Comparison of ENCODE assay signal across 8 cellular contexts in the genomic region with DNA sequence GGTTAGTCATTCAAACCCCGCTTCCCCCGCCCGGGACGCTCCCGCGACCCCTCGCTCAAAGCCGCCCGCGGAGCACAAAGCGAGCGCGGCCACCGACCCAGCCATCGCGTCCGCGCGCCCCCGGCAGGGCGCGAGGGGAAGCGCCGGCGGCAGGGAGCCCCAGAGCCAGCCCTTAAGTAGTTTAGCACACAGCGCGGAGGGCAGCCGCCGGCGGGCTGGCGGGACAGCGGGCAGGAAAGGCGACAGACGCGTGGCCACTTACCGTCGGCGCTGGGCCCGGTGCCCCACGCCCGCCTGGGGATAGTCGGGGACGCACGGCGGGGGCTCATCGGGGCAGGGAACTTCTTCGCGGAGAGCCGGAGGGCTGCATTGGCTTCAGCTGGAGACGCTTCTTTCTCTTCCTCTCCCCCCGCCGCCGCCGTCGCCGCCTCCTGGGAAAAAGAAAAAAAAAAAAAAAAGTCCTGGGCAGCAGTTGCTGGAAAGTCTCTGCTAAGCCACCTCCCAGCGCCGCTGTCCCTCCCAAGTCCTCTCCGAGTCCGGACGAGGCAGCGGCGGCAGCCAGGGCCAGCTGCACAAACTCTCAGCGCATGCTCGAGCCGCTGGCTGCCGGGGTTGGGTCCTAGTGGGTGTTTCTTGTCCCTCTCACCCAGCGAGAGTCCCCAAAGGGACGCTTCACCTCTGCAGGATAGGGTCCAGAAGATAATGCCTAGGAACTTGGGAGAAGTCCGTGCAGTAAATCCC. TPM values are rescaled to one million over a fixed set of nuclear protein-coding genes. Genes with fewer than 3 reads are reported as not detected.
DNase-seq lines count a peak whose midpoint lies in the region; ATAC-seq and TF ChIP-seq lines count a peak whose summit lies in the region.

A gene with protein sequence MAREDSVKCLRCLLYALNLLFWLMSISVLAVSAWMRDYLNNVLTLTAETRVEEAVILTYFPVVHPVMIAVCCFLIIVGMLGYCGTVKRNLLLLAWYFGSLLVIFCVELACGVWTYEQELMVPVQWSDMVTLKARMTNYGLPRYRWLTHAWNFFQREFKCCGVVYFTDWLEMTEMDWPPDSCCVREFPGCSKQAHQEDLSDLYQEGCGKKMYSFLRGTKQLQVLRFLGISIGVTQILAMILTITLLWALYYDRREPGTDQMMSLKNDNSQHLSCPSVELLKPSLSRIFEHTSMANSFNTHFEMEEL (minus strand): TSS at position 587 of the 741 bp plus-strand sequence. CDS start 1,381 bp downstream, outside the sequence.

- 0 to 1% methylated on average over 63 to 70 of the region's 70 CpGs for WGBS in esophagus, 2 donors

- H3K9me3 Mint-ChIP-seq in Calu3 (ENCODE audit: low read depth, unreplicated experiment): no peaks in the 10 kb centered on the region
- no peaks in the 10 kb centered on the region for H3K9me3 Mint-ChIP-seq in stimulated activated naive CD8-positive, alpha-beta T cell treated with anti-CD3 and anti-CD28 coated beads, Interleukin-15, amount 100 ng/mL, for 72 hours

- peak within 1 kb of the TSS; percentile 67 to 82 for H3K4me3 ChIP-seq in esophagus (ENCODE audit: low read depth in 1 of 2, low read length in 2 of 2)
- peak within 1 kb of the TSS; percentile 49 for H3K4me3 ChIP-seq in mucosa of descending colon

- intact Hi-C loops in Calu3 (cut with micrococcal nuclease; ENCODE audit: unreplicated experiment): loop anchor here (1.0 to 2.0 kb wide), 2 partner anchors 51 to 84 kb away; no protein-coding TSS in a partner anchor
- intact Hi-C loops in mucosa of descending colon (cut with DNase I, micrococcal nuclease): loop anchor here in 1 of 2 donors (5.0 kb wide), 1 partner anchor 85 kb away; no protein-coding TSS in a partner anchor

- CTCF ChIA-PET in Calu3 (lab: Charles Lee): interaction anchor here (0.7 to 1.2 kb wide), 5 partner anchors 10 to 278 kb away, joined by 3 to 5 read pairs (median 3); no protein-coding TSS in a partner anchor

- no peaks in the 10 kb centered on the region for H3K36me3 ChIP-seq in esophagus (ENCODE audit: control insufficient read depth in 2 of 2, insufficient read depth in 2 of 2, low read length in 1 of 2)
- no peaks in the 10 kb centered on the region for H3K36me3 ChIP-seq in mucosa of descending colon (ENCODE audit: low read depth)

- ATAC-seq in GM19468 (IDR thresholded peaks at IDR 0.05; ENCODE audit: extremely low read depth, unreplicated experiment): peak; percentile 63
- ATAC-seq in HG03571 (IDR thresholded peaks at IDR 0.05; ENCODE audit: unreplicated experiment): peak; percentile 78
- ATAC-seq in mucosa of descending colon: peak; percentile 86
- ATAC-seq in stimulated activated naive CD8-positive, alpha-beta T cell treated with anti-CD3 and anti-CD28 coated beads, Interleukin-15, amount 100 ng/mL, for 72 hours: peak; percentile 92

- no peaks in the 10 kb centered on the region for H3K27me3 Mint-ChIP-seq in Calu3 (ENCODE audit: unreplicated experiment)
- peaks cover 81% of the 10 kb centered on the region for H3K27me3 Mint-ChIP-seq in stimulated activated naive CD8-positive, alpha-beta T cell treated with anti-CD3 and anti-CD28 coated beads, Interleukin-15, amount 100 ng/mL, for 72 hours

- H3K27me3 ChIP-seq in esophagus (ENCODE audit: control insufficient read depth in 1 of 2, insufficient read depth in 2 of 2, low read length in 2 of 2): no peaks in the 10 kb centered on the region

- peak within 1 kb of the TSS; percentile 98 for H3K4me3 Mint-ChIP-seq in Calu3 (ENCODE audit: low read depth, unreplicated experiment)
- H3K4me3 Mint-ChIP-seq in stimulated activated naive CD8-positive, alpha-beta T cell treated with anti-CD3 and anti-CD28 coated beads, Interleukin-15, amount 100 ng/mL, for 72 hours: peak within 1 kb of the TSS; percentile 80 to 83

- peak; percentile 74 for TF ChIP-seq CTCF in Calu3 (IDR thresholded peaks at IDR 0.05; ENCODE audit: unreplicated experiment)
- peak; percentile 67 for TF ChIP-seq CTCF in mucosa of descending colon (IDR thresholded peaks at IDR 0.05)

- H3K9me3 ChIP-seq in esophagus (ENCODE audit: control insufficient read depth in 2 of 2, insufficient read depth in 1 of 2, low read depth in 1 of 2, low read length in 1 of 2) (no peaks in the 10 kb centered on the region), mucosa of descending colon (no peaks in the 10 kb centered on the region)

- peaks cover 21% of the 10 kb centered on the region for H3K36me3 Mint-ChIP-seq in Calu3 (ENCODE audit: insufficient read depth, unreplicated experiment)

- BruUV-seq in Calu3 (replicated peaks; lab: Mats Ljungman, UMichigan): no TSS peak

- H3K27ac ChIP-seq in esophagus (ENCODE audit: low read depth in 2 of 2, low read length in 1 of 2): peak within 1 kb of the TSS; percentile 43 to 83

- peaks cover 9% of the 10 kb centered on the region for H3K4me1 Mint-ChIP-seq in Calu3 (ENCODE audit: low read depth, unreplicated experiment)
- H3K4me1 Mint-ChIP-seq in stimulated activated naive CD8-positive, alpha-beta T cell treated with anti-CD3 and anti-CD28 coated beads, Interleukin-15, amount 100 ng/mL, for 72 hours: peaks cover 18% of the 10 kb centered on the region

- DNase-seq in Calu3 (peak; percentile 82), NCI-H82 (lab: John Stamatoyannopoulos, UW) (peak; percentile 86), mucosa of descending colon (peak; percentile 81 to 88 (median 86))
- DNase-seq in activated T-cell treated with anti-CD3 and anti-CD28 coated beads, Interleukin-2, amount 50 U/mL, for 1 hour: peak; percentile 52
- peak; percentile 54 to 56 for DNase-seq in stimulated activated naive CD8-positive, alpha-beta T cell treated with anti-CD3 and anti-CD28 coated beads, Interleukin-15, amount 100 ng/mL, for 72 hours

- H3K4me1 ChIP-seq in esophagus (ENCODE audit: control insufficient read depth in 2 of 2, insufficient read depth in 2 of 2, low read length in 1 of 2) (peaks cover 0 to 3% of the 10 kb centered on the region in 2 donors), mucosa of descending colon (ENCODE audit: low read depth) (peaks cover 9% of the 10 kb centered on the region)

- peak within 1 kb of the TSS; percentile 94 for H3K27ac Mint-ChIP-seq in Calu3 (ENCODE audit: unreplicated experiment)
- no peak within 1 kb of the TSS for H3K27ac Mint-ChIP-seq in stimulated activated naive CD8-positive, alpha-beta T cell treated with anti-CD3 and anti-CD28 coated beads, Interleukin-15, amount 100 ng/mL, for 72 hours

RNA-seq across cellular contexts. Expression of the gene that starts here (rescaled TPM):
- 14.6 and 18.5 TPM in 2 replicates for total RNA-seq in Calu3 (2022)
- 1 to 10 TPM; 2.4 to 3.0 TPM for polyA plus RNA-seq in esophagus
- 10 to 100 TPM; 23.1 to 43.4 (median 35.6) TPM for total RNA-seq in mucosa of descending colon

Comparison
In these comparisons a context has a peak if more than half of its experiments do, and no peak if none do; other contexts are left out.
1. Peak in every context shown above with its lines: DNase-seq, ATAC-seq, H3K4me3 ChIP-seq and H3K27ac ChIP-seq.